Comparison of ENCODE assay signal across 8 cellular contexts in genomic region chr1:230149751-230150584, GRCh38.
DNase-seq lines count a peak whose midpoint lies in the region; ATAC-seq and TF ChIP-seq lines count a peak whose summit lies in the region.

No MANE protein-coding gene starts in this region.

- WGBS in endodermal cell (ENCODE audit: insufficient coverage in 1 of 2, insufficient read length in 1 of 2), 2 experiments: 80 to 85% methylated on average over 13 to 15 of the region's 15 CpGs

- peaks cover 24% of the 10 kb centered on the region for H3K4me1 Mint-ChIP-seq in endodermal cell

- H3K27ac Mint-ChIP-seq in endodermal cell: no peak overlapping the region

- no peaks in the 10 kb centered on the region for H3K27me3 ChIP-seq in endodermal cell (ENCODE audit: control insufficient read depth, insufficient read depth, low read length, poor library complexity, severe bottlenecking)

- H3K9me3 Mint-ChIP-seq in endodermal cell: no peaks in the 10 kb centered on the region

- peak; percentile 93 to 94 for DNase-seq in Kasumi-1 (lab: John Stamatoyannopoulos, UW)
- DNase-seq in endodermal cell: no peak
- no peak for DNase-seq in RKO (ENCODE audit: low spot score)
- DNase-seq in NCI-H2227 treated with DMSO at 0.1 percent for 48 hours (lab: John Stamatoyannopoulos, UW): no peak
- DNase-seq in dedifferentiated amniotic fluid mesenchymal stem cell (ENCODE audit: extremely low spot score): no peak
- DNase-seq in posterior vena cava (ENCODE audit: low spot score): no peak

- H3K9me3 ChIP-seq in endodermal cell (ENCODE audit: control insufficient read depth, low read length): no peaks in the 10 kb centered on the region

- TF ChIP-seq CTCF in GM12875 (IDR thresholded peaks at IDR 0.05; ENCODE audit: borderline replicate concordance, insufficient read depth, low read depth, low read length): no peak
- TF ChIP-seq CTCF in endodermal cell (conservative IDR thresholded peaks at IDR 0.05): no peak

- H3K9ac ChIP-seq in endodermal cell (ENCODE audit: extremely low read depth, low read length, poor library complexity, severe bottlenecking): no peak overlapping the region

- no peaks in the 10 kb centered on the region for H3K36me3 ChIP-seq in endodermal cell (ENCODE audit: control insufficient read depth, insufficient read depth, low read length)

- H3K36me3 Mint-ChIP-seq in endodermal cell (ENCODE audit: low read depth): peaks cover 2% of the 10 kb centered on the region

- H3K4me1 ChIP-seq in endodermal cell (ENCODE audit: control insufficient read depth, insufficient read depth, low read length): no peaks in the 10 kb centered on the region

- intact Hi-C loops in posterior vena cava (cut with DNase I): no loop called here

- peak; percentile 62 for ATAC-seq in GM21576 (IDR thresholded peaks at IDR 0.05; ENCODE audit: unreplicated experiment)

- H3K27me3 Mint-ChIP-seq in endodermal cell (ENCODE audit: insufficient read depth): no peaks in the 10 kb centered on the region

- H3K4me3 Mint-ChIP-seq in endodermal cell: no peak overlapping the region

- peak overlapping the region; percentile 7 for H3K4me3 ChIP-seq in GM12875 (ENCODE audit: low read depth, low read length)
- H3K4me3 ChIP-seq in endodermal cell (ENCODE audit: low read length): no peak overlapping the region

- peak overlapping the region; percentile 83 for H3K27ac ChIP-seq in endodermal cell (ENCODE audit: low read depth, low read length)

Comparison
In these comparisons a context has a peak if more than half of its experiments do, and no peak if none do; other contexts are left out.
1. DNase-seq: peak in Kasumi-1 (2 of 2); none in endodermal cell (single experiment), RKO (single experiment), NCI-H2227 treated with DMSO at 0.1 percent for 48 hours (single experiment), dedifferentiated amniotic fluid mesenchymal stem cell (single experiment) and posterior vena cava (single experiment).